In the genomic region with DNA sequence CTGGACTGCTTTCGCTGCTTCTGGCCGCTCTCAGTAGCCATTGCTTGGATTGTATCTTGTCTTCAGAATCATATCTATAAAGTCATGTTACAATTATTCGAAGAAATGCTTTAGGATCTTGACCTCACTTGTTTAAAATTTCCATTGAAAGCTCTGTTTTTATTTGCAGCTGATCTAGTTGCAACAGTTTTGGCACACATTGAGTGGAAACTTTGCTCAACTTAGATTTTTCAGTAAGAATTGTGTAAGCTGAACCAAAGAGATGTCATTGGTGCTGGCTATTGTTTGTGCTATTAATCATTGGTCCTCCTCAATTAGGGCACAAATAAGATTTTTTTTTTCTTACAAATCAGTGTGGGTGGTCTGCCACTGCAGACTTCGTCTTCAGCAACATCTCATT, we compare ENCODE assay signal across 21 cellular contexts.
DNase-seq lines count a peak whose midpoint lies in the region; ATAC-seq, FAIRE-seq and TF ChIP-seq lines count a peak whose summit lies in the region.
"Had no signal": no experiment of that assay in that cellular context is flagged by ENCODE, and none has a peak within 500 bp of the region (broad histone marks: within the 10 kb centered on the region; RNA-seq: fewer than 3 reads in every experiment).

No MANE protein-coding gene starts in this region.

- TF ChIP-seq CTCF in IMR-90 (conservative IDR thresholded peaks at IDR 0.05; ENCODE audit: low read depth, low read length): no peak

- H4K5ac ChIP-seq in IMR-90 (ENCODE audit: low read depth, low read length): no peak overlapping the region

- H3K4me1 ChIP-seq in IMR-90 (ENCODE audit: control insufficient read depth, insufficient read depth, low read length) (peaks cover 2% of the 10 kb centered on the region; the same call in 1 of the 2 replicates), aorta (ENCODE audit: control insufficient read depth in 1 of 2, insufficient read depth in 2 of 2, low read length in 2 of 2) (no peaks in the 10 kb centered on the region)

- H2BK15ac ChIP-seq in IMR-90 (ENCODE audit: low read depth, low read length): no peak overlapping the region

- no peak overlapping the region for H2AK9ac ChIP-seq in IMR-90 (replicated peaks; ENCODE audit: low read depth, low read length, poor library complexity)

- dilution Hi-C loops in IMR-90 (cut with HindIII; ENCODE audit: low sequenced_read_pairs, unreplicated experiment): no loop called here

- no peak overlapping the region for H3K14ac ChIP-seq in IMR-90 (replicated peaks; ENCODE audit: low read depth, low read length)

- no peak for TF ChIP-seq POLR2A in IMR-90 (IDR thresholded peaks at IDR 0.05; ENCODE audit: low read depth, low read length)

- in situ Hi-C loops in IMR-90 (cut with MboI; ENCODE audit: low sequenced_read_pairs): no loop called here

- H2AK5ac ChIP-seq in IMR-90 (ENCODE audit: low read depth, low read length): no peak overlapping the region

- H3K9ac ChIP-seq in IMR-90 (ENCODE audit: low read depth, low read length): no peak overlapping the region

- no peak overlapping the region for H3K27ac ChIP-seq in IMR-90 (ENCODE audit: insufficient read depth, low read length)
- H3K27ac ChIP-seq in aorta (ENCODE audit: low read depth in 1 of 2, low read length in 2 of 2): no peak overlapping the region

- H4K20me1 ChIP-seq in IMR-90 (ENCODE audit: insufficient read depth, low read length): no peaks in the 10 kb centered on the region

- H2AFZ ChIP-seq in IMR-90 (replicated peaks; ENCODE audit: low read length, poor library complexity): no peak overlapping the region

- no peak overlapping the region for H3K56ac ChIP-seq in IMR-90 (ENCODE audit: extremely low read depth, insufficient read depth, low read length)

- peak; percentile 51 for FAIRE-seq in endometrium (lab: Jason Lieb, UNC)
- FAIRE-seq: GM12878, HepG2 had no signal

- no peak overlapping the region for H2BK5ac ChIP-seq in IMR-90 (ENCODE audit: low read depth, low read length, poor library complexity, severe bottlenecking)

- no peak for ATAC-seq in IMR-90 (ENCODE audit: low read depth)
- peak; percentile 33 for ATAC-seq in aorta (ENCODE audit: low FRiP score)
- ATAC-seq in GM18861 (IDR thresholded peaks at IDR 0.05; ENCODE audit: unreplicated experiment): no peak
- ATAC-seq: GM12878, HepG2 had no signal

- H4K8ac ChIP-seq in IMR-90 (ENCODE audit: low read depth in 2 of 2, low read length in 2 of 2): no peak overlapping the region

- H3K23ac ChIP-seq in IMR-90 (ENCODE audit: low read depth, low read length): no peak overlapping the region

- POLR2A ChIA-PET in IMR-90 (lab: Charles Lee; ENCODE audit: unreplicated experiment): no interaction called here

- WGBS in IMR-90 (ENCODE audit: extremely low coverage in 2 of 2, insufficient read length in 1 of 2), 2 experiments: 80% methylated on average over 1 of the region's 4 CpGs; no CpG with 5 or more reads in 1 of the 2 experiments
- WGBS in aorta, 2 donors: 60 to 78% methylated on average over 4 of the region's 4 CpGs

- intact Hi-C loops in IMR-90 (cut with micrococcal nuclease) (no loop called here), aorta (cut with DNase I) (no loop called here)

- BruUV-seq in IMR-90 (replicated peaks; lab: Mats Ljungman, UMichigan): no TSS peak

- no peak overlapping the region for H2BK20ac ChIP-seq in IMR-90 (ENCODE audit: low read depth, low read length)

- H4K91ac ChIP-seq in IMR-90 (ENCODE audit: insufficient read depth, low read depth, low read length): no peak overlapping the region

- DNase-seq in IMR-90 (peak; percentile 35), fibroblast of the conjunctiva (ENCODE audit: low read depth) (peak; percentile 51), aorta (no peak), AML-193 (lab: John Stamatoyannopoulos, UW) (no peak)
- no peak for DNase-seq in stimulated activated CD4-positive, alpha-beta T cell treated with anti-CD3 and anti-CD28 coated beads, Interleukin-4, amount 100 ng/mL, for 4 hours
- DNase-seq: ACHN, DMS 273 treated with DMSO at 0.1 percent for 48 hours, GF-D8, H9, KG1, MV-4-11, NCI-H1417, NCI-H187, NCI-H2227 treated with DMSO at 0.1 percent for 48 hours, NCI-H510A treated with DMSO at 0.1 percent for 48 hours, NCI-H82, SHP77 had no signal

- H3K27me3 ChIP-seq in IMR-90 (ENCODE audit: control insufficient read depth, insufficient read depth, low read length): no peaks in the 10 kb centered on the region
- H3K27me3 ChIP-seq in aorta (ENCODE audit: control insufficient read depth in 1 of 2, insufficient read depth in 2 of 2, low read length in 1 of 2): no peaks in the 10 kb centered on the region

- no peak overlapping the region for H3K18ac ChIP-seq in IMR-90 (ENCODE audit: low read depth, low read length)

- no peak overlapping the region for H3K4me2 ChIP-seq in IMR-90 (ENCODE audit: low read depth, low read length)

- H2BK120ac ChIP-seq in IMR-90 (ENCODE audit: low read depth, low read length): no peak overlapping the region

- no peaks in the 10 kb centered on the region for H3K9me1 ChIP-seq in IMR-90 (ENCODE audit: insufficient read depth, low read length)

- H3K9me3 ChIP-seq in IMR-90 (ENCODE audit: control insufficient read depth, insufficient read depth, low read length) (no peaks in the 10 kb centered on the region), aorta (ENCODE audit: control insufficient read depth, low read length) (no peaks in the 10 kb centered on the region)

- H3K36me3 ChIP-seq in IMR-90 (ENCODE audit: control insufficient read depth, insufficient read depth, low read length) (no peaks in the 10 kb centered on the region), aorta (ENCODE audit: control insufficient read depth in 1 of 2, insufficient read depth in 2 of 2, low read length in 1 of 2) (no peaks in the 10 kb centered on the region)

- CTCF ChIA-PET in IMR-90 (lab: Yijun Ruan, JAX): no interaction called here

- no peak overlapping the region for H3K4me3 ChIP-seq in IMR-90 (ENCODE audit: insufficient read depth, low read depth, low read length)
- no peak overlapping the region for H3K4me3 ChIP-seq in aorta (ENCODE audit: low read length in 2 of 2)
- H3K4me3 ChIP-seq: GM12878 had no signal

- no peak overlapping the region for H3K4ac ChIP-seq in IMR-90 (ENCODE audit: low read depth, low read length)

- no peaks in the 10 kb centered on the region for H3K79me1 ChIP-seq in IMR-90 (ENCODE audit: low read depth in 1 of 2, low read length in 2 of 2)

- TF ChIP-seq RAD21 in IMR-90 (IDR thresholded peaks at IDR 0.05; ENCODE audit: low read length): no peak

TF ChIP-seq in IMR-90, 13 proteins besides CTCF, POLR2A, EP300 and RAD21:
- no peak for TF ChIP-seq NFE2L2 (IDR thresholded peaks at IDR 0.05; ENCODE audit: low read depth, low read length)
- no peak for TF ChIP-seq CHD1 (IDR thresholded peaks at IDR 0.05; ENCODE audit: low read depth, low read length)
- no peak for TF ChIP-seq RFX5 (IDR thresholded peaks at IDR 0.05; ENCODE audit: low read depth, low read length)
- no peak for TF ChIP-seq CEBPB (IDR thresholded peaks at IDR 0.05; ENCODE audit: low read depth, low read length)

Comparison
In these comparisons a context has a peak if more than half of its experiments do, and no peak if none do; other contexts are left out.
1. DNase-seq: peak in IMR-90 (single experiment) and fibroblast of the conjunctiva (single experiment); none in aorta (0 of 2), stimulated activated CD4-positive, alpha-beta T cell treated with anti-CD3 and anti-CD28 coated beads, Interleukin-4, amount 100 ng/mL, for 4 hours (0 of 2) and AML-193 (0 of 2).